ENCODE assay signal across 9 cellular contexts in genomic region chr1:186511761-186512637, GRCh38. TPM values are rescaled to one million over a fixed set of nuclear protein-coding genes. Genes with fewer than 3 reads are reported as not detected.
A peak's percentile ranks its signal among the peaks of the same experiment; 100 is the strongest.
DNase-seq lines count a peak whose midpoint lies in the region; ATAC-seq and TF ChIP-seq lines count a peak whose summit lies in the region.
"Had no signal": no experiment of that assay in that cellular context is flagged by ENCODE, and none has a peak within 500 bp of the region (broad histone marks: within the 10 kb centered on the region; RNA-seq: fewer than 3 reads in every experiment).

No MANE protein-coding gene starts in this region.

- H3K27me3 Mint-ChIP-seq in activated B cell treated with CpG ODN at 0.5 μM for 24 hours, result no peaks in the 10 kb centered on the region
- H3K27me3 Mint-ChIP-seq in Caco-2 (ENCODE audit: insufficient read depth, unreplicated experiment), result no peaks in the 10 kb centered on the region
- H3K27me3 Mint-ChIP-seq: central memory CD8-positive, alpha-beta T cell had no signal

- BruUV-seq in Caco-2 (replicated peaks; lab: Mats Ljungman, UMichigan), result no TSS peak

- H3K9me3 ChIP-seq in Caco-2, result peaks cover 13% of the 10 kb centered on the region; the same call in 1 of the 2 replicates

- CTCF ChIA-PET in activated B cell treated with CpG ODN at 0.5 μM for 24 hours (lab: Charles Lee), result no interaction called here
- CTCF ChIA-PET in Caco-2 (lab: Charles Lee), result no interaction called here

- DNase-seq in DMS153 treated with DMSO at 0.1 percent for 48 hours (lab: John Stamatoyannopoulos, UW; ENCODE audit: unreplicated experiment), result peak; percentile 7
- peak; percentile 16 for DNase-seq in activated B cell treated with CpG ODN at 0.5 μM for 24 hours
- DNase-seq in Caco-2, result no peak
- no peak for DNase-seq in stimulated activated naive CD8-positive, alpha-beta T cell treated with anti-CD3 and anti-CD28 coated beads, Interleukin-15, Interleukin-2, amounts not matched to agents 100 U/mL and 50 U/mL, for 24 hours
- DNase-seq in stimulated activated CD4-positive, alpha-beta T cell treated with anti-CD3 and anti-CD28 coated beads, Interleukin-1b, Interleukin-23, amount 100 ng/mL, for 48 hours, result no peak
- no peak for DNase-seq in stimulated activated CD4-positive, alpha-beta T cell treated with anti-CD3 and anti-CD28 coated beads, Interleukin-12 subunit alpha, Interleukin-12 subunit beta, amount 100 ng/mL, for 4 hours

- H3K4me3 ChIP-seq in Caco-2 (ENCODE audit: low read depth, low read length), result no peak overlapping the region

- peaks cover 3% of the 10 kb centered on the region; the same call in 1 of the 2 replicates for H3K4me1 ChIP-seq in Caco-2

- peaks cover 23% of the 10 kb centered on the region for H3K4me1 Mint-ChIP-seq in activated B cell treated with CpG ODN at 0.5 μM for 24 hours
- peaks cover 9% of the 10 kb centered on the region for H3K4me1 Mint-ChIP-seq in Caco-2 (ENCODE audit: low read depth, unreplicated experiment)
- H3K4me1 Mint-ChIP-seq: central memory CD8-positive, alpha-beta T cell had no signal

- no peaks in the 10 kb centered on the region for H3K36me3 ChIP-seq in Caco-2 (ENCODE audit: control insufficient read depth, insufficient read depth, low read length)

- intact Hi-C loops in activated B cell treated with CpG ODN at 0.5 μM for 24 hours (cut with micrococcal nuclease) (no loop called here), Caco-2 (cut with micrococcal nuclease; ENCODE audit: unreplicated experiment) (no loop called here)

- ATAC-seq in GM21423 (IDR thresholded peaks at IDR 0.05; ENCODE audit: unreplicated experiment) (peak; percentile 62), HG03520 (IDR thresholded peaks at IDR 0.05; ENCODE audit: unreplicated experiment) (peak; percentile 92), activated B cell treated with CpG ODN at 0.5 μM for 24 hours (ENCODE audit: low read depth) (peak; percentile 60)
- ATAC-seq in stimulated activated naive CD8-positive, alpha-beta T cell treated with anti-CD3 and anti-CD28 coated beads, Interleukin-15, Interleukin-2, amounts not matched to agents 100 U/mL and 50 U/mL, for 24 hours, result no peak

- H3K27me3 ChIP-seq in Caco-2 (replicated peaks; ENCODE audit: control insufficient read depth, insufficient read depth, low read length), result no peaks in the 10 kb centered on the region

- H3K27ac Mint-ChIP-seq in activated B cell treated with CpG ODN at 0.5 μM for 24 hours (peak overlapping the region; percentile 47), Caco-2 (ENCODE audit: unreplicated experiment) (no peak overlapping the region)

- TF ChIP-seq CTCF in activated B cell treated with CpG ODN at 0.5 μM for 24 hours (IDR thresholded peaks at IDR 0.05) (no peak), Caco-2 (IDR thresholded peaks at IDR 0.05; ENCODE audit: insufficient read depth in 1 of 2, low read depth in 1 of 2, low read length in 1 of 2, severe bottlenecking in 1 of 2, unreplicated experiment in 1 of 2) (no peak)

- H3K36me3 Mint-ChIP-seq in activated B cell treated with CpG ODN at 0.5 μM for 24 hours (ENCODE audit: low read depth), result peaks cover 17% of the 10 kb centered on the region
- no peaks in the 10 kb centered on the region for H3K36me3 Mint-ChIP-seq in Caco-2 (ENCODE audit: insufficient read depth, unreplicated experiment)

- peak overlapping the region; percentile 48 for H3K4me3 Mint-ChIP-seq in activated B cell treated with CpG ODN at 0.5 μM for 24 hours
- H3K4me3 Mint-ChIP-seq in Caco-2 (ENCODE audit: unreplicated experiment), result no peak overlapping the region
- H3K4me3 Mint-ChIP-seq: central memory CD8-positive, alpha-beta T cell had no signal

- H3K9me3 Mint-ChIP-seq in activated B cell treated with CpG ODN at 0.5 μM for 24 hours (peaks cover 16% of the 10 kb centered on the region), Caco-2 (ENCODE audit: unreplicated experiment) (peaks cover 41% of the 10 kb centered on the region)

- POLR2A ChIA-PET in activated B cell treated with CpG ODN at 0.5 μM for 24 hours (lab: Charles Lee) (interaction anchor here (1.1 kb wide), 1 partner anchor 9 kb away, joined by 3 read pairs; no protein-coding TSS in a partner anchor), Caco-2 (lab: Charles Lee) (no interaction called here)

RNA-seq across cellular contexts. Expression of gene PDC, which starts 51.1 kb away (rescaled TPM):
- total RNA-seq in activated B cell treated with CpG ODN at 0.5 μM for 24 hours, result not detected in 2 replicates
- total RNA-seq in Caco-2 (2022), result not detected in 2 replicates

Comparison
In these comparisons a context has a peak if more than half of its experiments do, and no peak if none do; other contexts are left out.
1. DNase-seq: peak in DMS153 treated with DMSO at 0.1 percent for 48 hours (single experiment) and activated B cell treated with CpG ODN at 0.5 μM for 24 hours (single experiment); none in Caco-2 (0 of 2), stimulated activated naive CD8-positive, alpha-beta T cell treated with anti-CD3 and anti-CD28 coated beads, Interleukin-15, Interleukin-2, amounts not matched to agents 100 U/mL and 50 U/mL, for 24 hours (single experiment), stimulated activated CD4-positive, alpha-beta T cell treated with anti-CD3 and anti-CD28 coated beads, Interleukin-1b, Interleukin-23, amount 100 ng/mL, for 48 hours (single experiment) and stimulated activated CD4-positive, alpha-beta T cell treated with anti-CD3 and anti-CD28 coated beads, Interleukin-12 subunit alpha, Interleukin-12 subunit beta, amount 100 ng/mL, for 4 hours (single experiment).